In genomic region chr21:44874497-44875331, GRCh38 we compare ENCODE assay signal across 8 cellular contexts. TPM values are rescaled to one million over a fixed set of nuclear protein-coding genes. Genes with fewer than 3 reads are reported as not detected.
A peak's percentile ranks its signal among the peaks of the same experiment; 100 is the strongest.
DNase-seq lines count a peak whose midpoint lies in the region; ATAC-seq and TF ChIP-seq lines count a peak whose summit lies in the region.

No MANE protein-coding gene starts in this region.

- H3K4me3 ChIP-seq in GM23248 (peak overlapping the region; percentile 95), SJCRH30 (peak overlapping the region; percentile 80), choroid plexus epithelial cell (ENCODE audit: low read depth, low read length) (peak overlapping the region; percentile 85)

- 13 to 14% methylated on average over 48 to 49 of the region's 49 CpGs for WGBS in GM23248 (ENCODE audit: low coverage in 1 of 2, low lambda C conversion rate in 2 of 2, missing lambda C conversion rate in 2 of 2), 2 experiments

- H3K27ac Mint-ChIP-seq in CD4-positive, alpha-beta T cell, result peak overlapping the region; percentile 92
- H3K27ac Mint-ChIP-seq in stimulated activated naive B cell treated with anti-CD40 and anti-IgM and Interleukin-4, amounts not matched to agents 10 μg/mL and 1 μg/mL and 100 μg/mL, for 72 hours, result peak overlapping the region; percentile 93

- CTCF ChIA-PET in CD4-positive, alpha-beta T cell (lab: Charles Lee), result interaction anchor here (0.5 to 5.7 kb wide), 11 partner anchors 10 to 364 kb away, joined by 3 to 46 read pairs (median 3); partner anchors contain the start of genes SUMO3 and UBE2G2

- H3K9ac ChIP-seq in GM23248, result peak overlapping the region; percentile 81

- H4K20me1 ChIP-seq in GM23248 (ENCODE audit: insufficient read depth), result no peaks in the 10 kb centered on the region

- H3F3A ChIP-seq in GM23248 (ENCODE audit: insufficient read depth), result peaks cover 35% of the 10 kb centered on the region

- intact Hi-C loops in CD4-positive, alpha-beta T cell (cut with DNase I, micrococcal nuclease), result loop anchor here (1.0 to 10.0 kb wide), 9 partner anchors 38 to 540 kb away; partner anchors contain the start of genes UBE2G2 (in 2 of the 2), ADARB1 (in 1 of the 2), CFAP410 (in 1 of the 2) and POFUT2 (in 1 of the 2)

- no peaks in the 10 kb centered on the region for H3K27me3 Mint-ChIP-seq in CD4-positive, alpha-beta T cell
- H3K27me3 Mint-ChIP-seq in stimulated activated naive B cell treated with anti-CD40 and anti-IgM and Interleukin-4, amounts not matched to agents 10 μg/mL and 1 μg/mL and 100 μg/mL, for 72 hours, result no peaks in the 10 kb centered on the region

- peak overlapping the region; percentile 80 for H2AFZ ChIP-seq in GM23248

- no peak for ATAC-seq in CD4-positive, alpha-beta T cell (ENCODE audit: poor library complexity)
- ATAC-seq in left lobe of liver, result peak; percentile 50
- ATAC-seq in stimulated activated naive B cell treated with anti-CD40 and anti-IgM and Interleukin-4, amounts not matched to agents 10 μg/mL and 1 μg/mL and 100 μg/mL, for 72 hours (replicated peaks), result peak; percentile 18 to 22

- H3K4me3 Mint-ChIP-seq in CD4-positive, alpha-beta T cell, result peak overlapping the region; percentile 97
- H3K4me3 Mint-ChIP-seq in stimulated activated naive B cell treated with anti-CD40 and anti-IgM and Interleukin-4, amounts not matched to agents 10 μg/mL and 1 μg/mL and 100 μg/mL, for 72 hours, result peak overlapping the region; percentile 87 to 92

- H3K36me3 ChIP-seq in GM23248 (ENCODE audit: low read depth) (no peaks in the 10 kb centered on the region), SJCRH30 (no peaks in the 10 kb centered on the region)

- DNase-seq in CD4-positive, alpha-beta T cell, result peak in 7 of 10 experiments; percentile 17 to 45 (median 24)
- DNase-seq in GM23248 (peak; percentile 55), SJCRH30 (no peak), choroid plexus epithelial cell (ENCODE audit: low read depth) (no peak), left lobe of liver (ENCODE audit: low spot score) (peak; percentile 96), SW 1271 (lab: John Stamatoyannopoulos, UW) (no peak), NCI-H2171 treated with DMSO at 0.1 percent for 48 hours (lab: John Stamatoyannopoulos, UW) (no peak)
- DNase-seq in stimulated activated naive B cell treated with anti-CD40 and anti-IgM and Interleukin-4, amounts not matched to agents 10 μg/mL and 1 μg/mL and 100 μg/mL, for 72 hours, result peak; percentile 28

- POLR2A ChIA-PET in CD4-positive, alpha-beta T cell (lab: Charles Lee), result interaction anchor here (0.9 to 4.1 kb wide), 32 partner anchors 8 to 536 kb away, joined by 3 to 55 read pairs (median 6); partner anchors contain the start of genes CFAP410, SLX9, SUMO3 and UBE2G2

- H3K4me1 ChIP-seq in GM23248 (ENCODE audit: insufficient read depth) (peaks cover 25% of the 10 kb centered on the region), SJCRH30 (peaks cover 27% of the 10 kb centered on the region)

- H3K9me3 Mint-ChIP-seq in CD4-positive, alpha-beta T cell, result no peaks in the 10 kb centered on the region
- no peaks in the 10 kb centered on the region for H3K9me3 Mint-ChIP-seq in stimulated activated naive B cell treated with anti-CD40 and anti-IgM and Interleukin-4, amounts not matched to agents 10 μg/mL and 1 μg/mL and 100 μg/mL, for 72 hours

- H3K4me2 ChIP-seq in GM23248 (ENCODE audit: unreplicated experiment), result peak overlapping the region; percentile 82

- no peaks in the 10 kb centered on the region for H3K9me3 ChIP-seq in CD4-positive, alpha-beta T cell (ENCODE audit: control insufficient read depth, low read length)
- H3K9me3 ChIP-seq in GM23248 (ENCODE audit: low read depth) (no peaks in the 10 kb centered on the region), SJCRH30 (replicated peaks) (no peaks in the 10 kb centered on the region)

- peaks cover 50% of the 10 kb centered on the region for H3K4me1 Mint-ChIP-seq in CD4-positive, alpha-beta T cell (ENCODE audit: low read depth)
- H3K4me1 Mint-ChIP-seq in stimulated activated naive B cell treated with anti-CD40 and anti-IgM and Interleukin-4, amounts not matched to agents 10 μg/mL and 1 μg/mL and 100 μg/mL, for 72 hours, result peaks cover 39 to 74% of the 10 kb centered on the region in 2 donors

- no peaks in the 10 kb centered on the region for H3K9me2 ChIP-seq in GM23248 (ENCODE audit: insufficient read depth)

- peak overlapping the region; percentile 81 for H3K27ac ChIP-seq in CD4-positive, alpha-beta T cell (ENCODE audit: low read depth, low read length)
- H3K27ac ChIP-seq in GM23248 (peak overlapping the region; percentile 54), SJCRH30 (peak overlapping the region; percentile 68)

- H3K79me2 ChIP-seq in GM23248 (ENCODE audit: insufficient read depth), result peaks cover 36% of the 10 kb centered on the region

- no peaks in the 10 kb centered on the region for H3K27me3 ChIP-seq in CD4-positive, alpha-beta T cell (ENCODE audit: control insufficient read depth, insufficient read depth, low read length)
- H3K27me3 ChIP-seq in GM23248 (replicated peaks; ENCODE audit: insufficient read depth) (no peaks in the 10 kb centered on the region), SJCRH30 (no peaks in the 10 kb centered on the region)

- peaks cover 24% of the 10 kb centered on the region for H3K36me3 Mint-ChIP-seq in CD4-positive, alpha-beta T cell (ENCODE audit: low read depth)
- H3K36me3 Mint-ChIP-seq in stimulated activated naive B cell treated with anti-CD40 and anti-IgM and Interleukin-4, amounts not matched to agents 10 μg/mL and 1 μg/mL and 100 μg/mL, for 72 hours, result peaks cover 0 to 3% of the 10 kb centered on the region in 2 donors

- in situ Hi-C loops in GM23248 (cut with MboI), result no loop called here

- TF ChIP-seq CTCF in CD4-positive, alpha-beta T cell (IDR thresholded peaks at IDR 0.05), result no peak
- no peak for TF ChIP-seq CTCF in choroid plexus epithelial cell (conservative IDR thresholded peaks at IDR 0.05; ENCODE audit: low read depth, low read length)

RNA-seq across cellular contexts. Expression of gene PTTG1IP, which starts 1.2 kb away (rescaled TPM):
- total RNA-seq in CD4-positive, alpha-beta T cell, result 10 to 100 TPM; 99.0 to 99.5 TPM
- 680 and 814 TPM in 2 replicates for total RNA-seq in GM23248 (2014; rRNA removed; shearing (Covaris generic))
- 676 and 703 TPM in 2 replicates for polyA plus RNA-seq in GM23248 (2016; fragmentation: Nextera tagmentation; extraction: Ambion mirVana)
- 195 TPM in 2 replicates for total RNA-seq in SJCRH30 (2014; rRNA removed; shearing (Covaris generic))
- total RNA-seq in left lobe of liver, result 73.9 TPM

RNA-seq across cellular contexts. Expression of gene ITGB2, which starts 46.0 kb away (rescaled TPM):
- 100 to 1,000 TPM; 283 to 284 TPM for total RNA-seq in CD4-positive, alpha-beta T cell
- 1.3 and 2.1 TPM in 2 replicates for total RNA-seq in GM23248 (2014; rRNA removed; shearing (Covaris generic))
- polyA plus RNA-seq in GM23248 (2016; fragmentation: Nextera tagmentation; extraction: Ambion mirVana), result 2.2 and 2.7 TPM in 2 replicates
- total RNA-seq in SJCRH30 (2014; rRNA removed; shearing (Covaris generic)), result 38.8 and 42.4 TPM in 2 replicates
- total RNA-seq in left lobe of liver, result 13.6 TPM

RNA-seq across cellular contexts. Expression of gene SUMO3, which starts 56.9 kb away (rescaled TPM):
- total RNA-seq in CD4-positive, alpha-beta T cell, result 10 to 100 TPM; 82.8 to 91.2 TPM
- 97.3 and 110 TPM in 2 replicates for total RNA-seq in GM23248 (2014; rRNA removed; shearing (Covaris generic))
- polyA plus RNA-seq in GM23248 (2016; fragmentation: Nextera tagmentation; extraction: Ambion mirVana), result 178 TPM in 2 replicates
- total RNA-seq in SJCRH30 (2014; rRNA removed; shearing (Covaris generic)), result 70.3 and 76.9 TPM in 2 replicates
- total RNA-seq in left lobe of liver, result 32.2 TPM

Comparison
In these comparisons a context has a peak if more than half of its experiments do, and no peak if none do; other contexts are left out.
1. DNase-seq: peak in CD4-positive, alpha-beta T cell (7 of 10), GM23248 (single experiment), left lobe of liver (single experiment) and stimulated activated naive B cell treated with anti-CD40 and anti-IgM and Interleukin-4, amounts not matched to agents 10 μg/mL and 1 μg/mL and 100 μg/mL, for 72 hours (single experiment); none in SJCRH30 (0 of 2), choroid plexus epithelial cell (single experiment), SW 1271 (0 of 2) and NCI-H2171 treated with DMSO at 0.1 percent for 48 hours (single experiment).
2. Peak in every context shown above with its lines, with median percentiles within 50 percentile points of each other: H3K27ac ChIP-seq and H3K4me3 ChIP-seq.